1 cellular context compared by ENCODE assay signal in the genomic region with DNA sequence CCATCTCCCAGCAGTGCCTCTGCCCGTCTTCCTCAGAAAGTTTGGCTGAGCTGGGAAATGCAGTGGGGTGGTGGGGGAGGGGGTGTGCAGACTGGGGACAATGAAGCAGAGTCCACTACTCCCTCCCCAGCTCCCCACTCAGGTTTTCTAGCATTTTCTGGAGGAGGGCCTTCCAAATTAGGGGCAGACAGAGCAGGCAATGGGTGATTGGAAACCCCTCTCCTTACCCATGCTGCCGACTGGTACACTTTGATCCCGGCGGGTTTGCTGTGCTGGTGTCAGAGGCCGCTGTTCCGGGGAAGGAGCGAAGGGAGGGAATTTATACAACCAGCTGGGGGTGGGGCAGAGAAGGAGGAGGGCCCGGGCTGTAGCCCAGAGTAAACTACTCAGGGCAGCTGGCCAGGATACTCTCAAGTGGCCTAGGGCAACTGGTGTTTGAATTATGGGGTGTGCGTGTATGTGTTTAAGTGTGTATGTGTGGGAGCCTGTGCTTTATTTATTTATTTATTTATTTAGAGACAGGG.
TF ChIP-seq lines count a peak whose summit lies in the region.

A gene (minus strand): TSS at position 295 of the 524 bp plus-strand sequence. CDS start 64 bp downstream, at position 231.

TF ChIP-seq in K562, 482 proteins besides CTCF, POLR2A, EP300 and RAD21 (continued from another document and continues in another):
- TF ChIP-seq, protein P1, sequence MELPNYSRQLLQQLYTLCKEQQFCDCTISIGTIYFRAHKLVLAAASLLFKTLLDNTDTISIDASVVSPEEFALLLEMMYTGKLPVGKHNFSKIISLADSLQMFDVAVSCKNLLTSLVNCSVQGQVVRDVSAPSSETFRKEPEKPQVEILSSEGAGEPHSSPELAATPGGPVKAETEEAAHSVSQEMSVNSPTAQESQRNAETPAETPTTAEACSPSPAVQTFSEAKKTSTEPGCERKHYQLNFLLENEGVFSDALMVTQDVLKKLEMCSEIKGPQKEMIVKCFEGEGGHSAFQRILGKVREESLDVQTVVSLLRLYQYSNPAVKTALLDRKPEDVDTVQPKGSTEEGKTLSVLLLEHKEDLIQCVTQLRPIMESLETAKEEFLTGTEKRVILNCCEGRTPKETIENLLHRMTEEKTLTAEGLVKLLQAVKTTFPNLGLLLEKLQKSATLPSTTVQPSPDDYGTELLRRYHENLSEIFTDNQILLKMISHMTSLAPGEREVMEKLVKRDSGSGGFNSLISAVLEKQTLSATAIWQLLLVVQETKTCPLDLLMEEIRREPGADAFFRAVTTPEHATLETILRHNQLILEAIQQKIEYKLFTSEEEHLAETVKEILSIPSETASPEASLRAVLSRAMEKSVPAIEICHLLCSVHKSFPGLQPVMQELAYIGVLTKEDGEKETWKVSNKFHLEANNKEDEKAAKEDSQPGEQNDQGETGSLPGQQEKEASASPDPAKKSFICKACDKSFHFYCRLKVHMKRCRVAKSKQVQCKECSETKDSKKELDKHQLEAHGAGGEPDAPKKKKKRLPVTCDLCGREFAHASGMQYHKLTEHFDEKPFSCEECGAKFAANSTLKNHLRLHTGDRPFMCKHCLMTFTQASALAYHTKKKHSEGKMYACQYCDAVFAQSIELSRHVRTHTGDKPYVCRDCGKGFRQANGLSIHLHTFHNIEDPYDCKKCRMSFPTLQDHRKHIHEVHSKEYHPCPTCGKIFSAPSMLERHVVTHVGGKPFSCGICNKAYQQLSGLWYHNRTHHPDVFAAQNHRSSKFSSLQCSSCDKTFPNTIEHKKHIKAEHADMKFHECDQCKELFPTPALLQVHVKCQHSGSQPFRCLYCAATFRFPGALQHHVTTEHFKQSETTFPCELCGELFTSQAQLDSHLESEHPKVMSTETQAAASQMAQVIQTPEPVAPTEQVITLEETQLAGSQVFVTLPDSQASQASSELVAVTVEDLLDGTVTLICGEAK (IDR thresholded peaks at IDR 0.05): no peak
- TF ChIP-seq, protein P1 (CRISPR knock-in tag; IDR thresholded peaks at IDR 0.05): no peak
- TF ChIP-seq SAP30 (IDR thresholded peaks at IDR 0.05; ENCODE audit: borderline replicate concordance, insufficient read depth, low read depth, low read length, poor library complexity, severe bottlenecking) (peak; percentile 52), ATF1 (CRISPR knock-in tag; IDR thresholded peaks at IDR 0.05) (no peak), ATF1 (tag; IDR thresholded peaks at IDR 0.05) (no peak), NFIC (IDR thresholded peaks at IDR 0.05) (peak; percentile 51; the same call in 1 of the 2 replicates), POLR2B (IDR thresholded peaks at IDR 0.05; ENCODE audit: low read depth, partially characterized antibody) (peak; percentile 53), ZNF133 (CRISPR knock-in tag; IDR thresholded peaks at IDR 0.05) (no peak), ZNF589 (CRISPR knock-in tag; IDR thresholded peaks at IDR 0.05; ENCODE audit: low read depth) (no peak), CREM (IDR thresholded peaks at IDR 0.05; ENCODE audit: low read depth) (no peak), ZNF311 (CRISPR knock-in tag; IDR thresholded peaks at IDR 0.05) (no peak), TBP (optimal IDR thresholded peaks at IDR 0.05; ENCODE audit: low read depth, low read length) (peak; percentile 75), RFX7 (CRISPR knock-in tag; IDR thresholded peaks at IDR 0.05) (no peak), RBM14 (IDR thresholded peaks at IDR 0.05; ENCODE audit: borderline replicate concordance, insufficient read depth, low read depth, low read length) (no peak), GTF2A2 (tag; IDR thresholded peaks at IDR 0.05) (0 out of 2 replicates have a peak, but pooled peaks have one; percentile 44), TEAD1 (CRISPR knock-in tag; IDR thresholded peaks at IDR 0.05) (no peak), SAFB (IDR thresholded peaks at IDR 0.05; ENCODE audit: borderline replicate concordance, low read depth, low read length) (no peak), SP1 (CRISPR knock-in tag; IDR thresholded peaks at IDR 0.05) (no peak), MEIS2 (IDR thresholded peaks at IDR 0.05; ENCODE audit: partially characterized antibody) (no peak), POLR3G (IDR thresholded peaks at IDR 0.05; ENCODE audit: extremely low read depth, insufficient read length, insufficient replicate concordance) (no peak), ZFPM2 (CRISPR knock-in tag; IDR thresholded peaks at IDR 0.05) (no peak), ZNF75A (CRISPR knock-in tag; IDR thresholded peaks at IDR 0.05) (no peak), IRF2 (CRISPR knock-in tag; IDR thresholded peaks at IDR 0.05) (no peak), FOXA1 (IDR thresholded peaks at IDR 0.05; ENCODE audit: borderline replicate concordance) (no peak), RBM39 (optimal IDR thresholded peaks at IDR 0.05; ENCODE audit: low read depth, low read length) (no peak)
- TF ChIP-seq, protein P2, sequence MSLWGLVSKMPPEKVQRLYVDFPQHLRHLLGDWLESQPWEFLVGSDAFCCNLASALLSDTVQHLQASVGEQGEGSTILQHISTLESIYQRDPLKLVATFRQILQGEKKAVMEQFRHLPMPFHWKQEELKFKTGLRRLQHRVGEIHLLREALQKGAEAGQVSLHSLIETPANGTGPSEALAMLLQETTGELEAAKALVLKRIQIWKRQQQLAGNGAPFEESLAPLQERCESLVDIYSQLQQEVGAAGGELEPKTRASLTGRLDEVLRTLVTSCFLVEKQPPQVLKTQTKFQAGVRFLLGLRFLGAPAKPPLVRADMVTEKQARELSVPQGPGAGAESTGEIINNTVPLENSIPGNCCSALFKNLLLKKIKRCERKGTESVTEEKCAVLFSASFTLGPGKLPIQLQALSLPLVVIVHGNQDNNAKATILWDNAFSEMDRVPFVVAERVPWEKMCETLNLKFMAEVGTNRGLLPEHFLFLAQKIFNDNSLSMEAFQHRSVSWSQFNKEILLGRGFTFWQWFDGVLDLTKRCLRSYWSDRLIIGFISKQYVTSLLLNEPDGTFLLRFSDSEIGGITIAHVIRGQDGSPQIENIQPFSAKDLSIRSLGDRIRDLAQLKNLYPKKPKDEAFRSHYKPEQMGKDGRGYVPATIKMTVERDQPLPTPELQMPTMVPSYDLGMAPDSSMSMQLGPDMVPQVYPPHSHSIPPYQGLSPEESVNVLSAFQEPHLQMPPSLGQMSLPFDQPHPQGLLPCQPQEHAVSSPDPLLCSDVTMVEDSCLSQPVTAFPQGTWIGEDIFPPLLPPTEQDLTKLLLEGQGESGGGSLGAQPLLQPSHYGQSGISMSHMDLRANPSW (CRISPR knock-in tag; IDR thresholded peaks at IDR 0.05): no peak
- TF ChIP-seq, protein P3, sequence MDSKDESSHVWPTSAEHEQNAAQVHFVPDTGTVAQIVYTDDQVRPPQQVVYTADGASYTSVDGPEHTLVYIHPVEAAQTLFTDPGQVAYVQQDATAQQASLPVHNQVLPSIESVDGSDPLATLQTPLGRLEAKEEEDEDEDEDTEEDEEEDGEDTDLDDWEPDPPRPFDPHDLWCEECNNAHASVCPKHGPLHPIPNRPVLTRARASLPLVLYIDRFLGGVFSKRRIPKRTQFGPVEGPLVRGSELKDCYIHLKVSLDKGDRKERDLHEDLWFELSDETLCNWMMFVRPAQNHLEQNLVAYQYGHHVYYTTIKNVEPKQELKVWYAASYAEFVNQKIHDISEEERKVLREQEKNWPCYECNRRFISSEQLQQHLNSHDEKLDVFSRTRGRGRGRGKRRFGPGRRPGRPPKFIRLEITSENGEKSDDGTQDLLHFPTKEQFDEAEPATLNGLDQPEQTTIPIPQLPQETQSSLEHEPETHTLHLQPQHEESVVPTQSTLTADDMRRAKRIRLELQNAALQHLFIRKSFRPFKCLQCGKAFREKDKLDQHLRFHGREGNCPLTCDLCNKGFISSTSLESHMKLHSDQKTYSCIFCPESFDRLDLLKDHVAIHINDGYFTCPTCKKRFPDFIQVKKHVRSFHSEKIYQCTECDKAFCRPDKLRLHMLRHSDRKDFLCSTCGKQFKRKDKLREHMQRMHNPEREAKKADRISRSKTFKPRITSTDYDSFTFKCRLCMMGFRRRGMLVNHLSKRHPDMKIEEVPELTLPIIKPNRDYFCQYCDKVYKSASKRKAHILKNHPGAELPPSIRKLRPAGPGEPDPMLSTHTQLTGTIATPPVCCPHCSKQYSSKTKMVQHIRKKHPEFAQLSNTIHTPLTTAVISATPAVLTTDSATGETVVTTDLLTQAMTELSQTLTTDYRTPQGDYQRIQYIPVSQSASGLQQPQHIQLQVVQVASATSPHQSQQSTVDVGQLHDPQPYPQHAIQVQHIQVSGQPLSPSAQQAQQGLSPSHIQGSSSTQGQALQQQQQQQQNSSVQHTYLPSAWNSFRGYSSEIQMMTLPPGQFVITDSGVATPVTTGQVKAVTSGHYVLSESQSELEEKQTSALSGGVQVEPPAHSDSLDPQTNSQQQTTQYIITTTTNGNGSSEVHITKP (IDR thresholded peaks at IDR 0.05; ENCODE audit: partially characterized antibody): no peak
- TF ChIP-seq, protein P4, sequence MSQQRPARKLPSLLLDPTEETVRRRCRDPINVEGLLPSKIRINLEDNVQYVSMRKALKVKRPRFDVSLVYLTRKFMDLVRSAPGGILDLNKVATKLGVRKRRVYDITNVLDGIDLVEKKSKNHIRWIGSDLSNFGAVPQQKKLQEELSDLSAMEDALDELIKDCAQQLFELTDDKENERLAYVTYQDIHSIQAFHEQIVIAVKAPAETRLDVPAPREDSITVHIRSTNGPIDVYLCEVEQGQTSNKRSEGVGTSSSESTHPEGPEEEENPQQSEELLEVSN (IDR thresholded peaks at IDR 0.05; ENCODE audit: borderline replicate concordance in 1 of 2, extremely low read depth in 1 of 2, insufficient read depth in 1 of 2, insufficient read length in 1 of 2, low read depth in 1 of 2, low read length in 1 of 2, poor library complexity in 1 of 2, severe bottlenecking in 1 of 2): peak in 1 of 2 experiments; percentile 11
- TF ChIP-seq, protein P5, sequence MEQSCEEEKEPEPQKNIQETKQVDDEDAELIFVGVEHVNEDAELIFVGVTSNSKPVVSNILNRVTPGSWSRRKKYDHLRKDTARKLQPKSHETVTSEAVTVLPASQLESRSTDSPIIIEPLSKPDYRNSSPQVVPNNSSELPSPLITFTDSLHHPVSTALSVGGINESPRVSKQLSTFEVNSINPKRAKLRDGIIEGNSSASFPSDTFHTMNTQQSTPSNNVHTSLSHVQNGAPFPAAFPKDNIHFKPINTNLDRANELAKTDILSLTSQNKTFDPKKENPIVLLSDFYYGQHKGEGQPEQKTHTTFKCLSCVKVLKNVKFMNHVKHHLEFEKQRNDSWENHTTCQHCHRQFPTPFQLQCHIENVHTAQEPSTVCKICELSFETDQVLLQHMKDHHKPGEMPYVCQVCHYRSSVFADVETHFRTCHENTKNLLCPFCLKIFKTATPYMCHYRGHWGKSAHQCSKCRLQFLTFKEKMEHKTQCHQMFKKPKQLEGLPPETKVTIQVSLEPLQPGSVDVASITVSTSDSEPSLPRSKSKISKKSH (CRISPR knock-in tag; IDR thresholded peaks at IDR 0.05): no peak
- TF ChIP-seq, protein P6, sequence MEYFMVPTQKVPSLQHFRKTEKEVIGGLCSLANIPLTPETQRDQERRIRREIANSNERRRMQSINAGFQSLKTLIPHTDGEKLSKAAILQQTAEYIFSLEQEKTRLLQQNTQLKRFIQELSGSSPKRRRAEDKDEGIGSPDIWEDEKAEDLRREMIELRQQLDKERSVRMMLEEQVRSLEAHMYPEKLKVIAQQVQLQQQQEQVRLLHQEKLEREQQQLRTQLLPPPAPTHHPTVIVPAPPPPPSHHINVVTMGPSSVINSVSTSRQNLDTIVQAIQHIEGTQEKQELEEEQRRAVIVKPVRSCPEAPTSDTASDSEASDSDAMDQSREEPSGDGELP (CRISPR knock-in tag; IDR thresholded peaks at IDR 0.05; ENCODE audit: borderline replicate concordance): peak; percentile 75; the same call in 1 of the 2 replicates
